16 cellular contexts compared by ENCODE assay signal in genomic region chr13:109945206-109945960, GRCh38.
A peak's percentile ranks its signal among the peaks of the same experiment; 100 is the strongest.
DNase-seq lines count a peak whose midpoint lies in the region; ATAC-seq, FAIRE-seq and TF ChIP-seq lines count a peak whose summit lies in the region.
"Had no signal": no experiment of that assay in that cellular context is flagged by ENCODE, and none has a peak within 500 bp of the region (broad histone marks: within the 10 kb centered on the region; RNA-seq: fewer than 3 reads in every experiment).

No MANE protein-coding gene starts in this region.

- H2AFZ ChIP-seq in astrocyte (ENCODE audit: low read depth, low read length): no peak overlapping the region

- H3K27me3 ChIP-seq in astrocyte (ENCODE audit: insufficient read depth, low read length) (no peaks in the 10 kb centered on the region), foreskin keratinocyte (no peaks in the 10 kb centered on the region)
- H3K27me3 ChIP-seq: Peyer's patch had no signal

- H3K27me3 Mint-ChIP-seq in astrocyte (ENCODE audit: low read depth, unreplicated experiment): no peaks in the 10 kb centered on the region
- H3K27me3 Mint-ChIP-seq: IgD-negative memory B cell had no signal

- H3K36me3 Mint-ChIP-seq in astrocyte (ENCODE audit: low read depth, unreplicated experiment): no peaks in the 10 kb centered on the region
- H3K36me3 Mint-ChIP-seq: IgD-negative memory B cell had no signal

- no peaks in the 10 kb centered on the region for H3K36me3 ChIP-seq in astrocyte (ENCODE audit: insufficient read depth, low read length)
- H3K36me3 ChIP-seq: Peyer's patch had no signal

- TF ChIP-seq POLR2A in GM18505 (IDR thresholded peaks at IDR 0.05; ENCODE audit: borderline replicate concordance, extremely low read depth, insufficient read depth, insufficient read length): no peak

- no peak overlapping the region for H3K4me3 ChIP-seq in HFF-Myc (replicated peaks; ENCODE audit: low read depth, low read length)
- no peak overlapping the region for H3K4me3 ChIP-seq in astrocyte (ENCODE audit: insufficient read depth, low read depth, low read length)
- H3K4me3 ChIP-seq: Peyer's patch had no signal

- H3K27ac Mint-ChIP-seq in astrocyte (ENCODE audit: unreplicated experiment): no peak overlapping the region

- H3K4me2 ChIP-seq in astrocyte (ENCODE audit: low read length): no peak overlapping the region

- no peaks in the 10 kb centered on the region for H4K20me1 ChIP-seq in astrocyte (ENCODE audit: insufficient read depth, low read length)

- H3K4me1 ChIP-seq in astrocyte (ENCODE audit: insufficient read depth, low read length) (no peaks in the 10 kb centered on the region), foreskin keratinocyte (no peaks in the 10 kb centered on the region)
- H3K4me1 ChIP-seq: Peyer's patch had no signal

- H3K9me3 ChIP-seq in astrocyte (ENCODE audit: insufficient read depth, low read depth, low read length): peaks cover 3% of the 10 kb centered on the region
- H3K9me3 ChIP-seq: Peyer's patch had no signal

- H3K4me3 Mint-ChIP-seq in astrocyte (ENCODE audit: unreplicated experiment): no peak overlapping the region
- H3K4me3 Mint-ChIP-seq: IgD-negative memory B cell had no signal

- no peak overlapping the region for H3K9ac ChIP-seq in astrocyte (ENCODE audit: low read length)

- DNase-seq in A172 (ENCODE audit: low spot score) (peak; percentile 78), HFF-Myc (ENCODE audit: extremely low read depth, low read depth) (peak; percentile 78), astrocyte (ENCODE audit: low read depth) (peak; percentile 57), foreskin keratinocyte (peak; percentile 95 to 98), SK-N-DZ (ENCODE audit: low spot score) (no peak), HTR-8/SVneo (ENCODE audit: insufficient read length, low spot score) (no peak), SIG-M5 (lab: John Stamatoyannopoulos, UW) (no peak)
- DNase-seq: central memory CD4-positive, alpha-beta T cell; NCI-H1417; occipital lobe; Peyer's patch; stimulated activated CD4-positive, alpha-beta T cell treated with anti-CD3 and anti-CD28 coated beads, Interleukin-12 subunit alpha, Interleukin-12 subunit beta, amount 100 ng/mL, for 4 hours; T-helper 2 cell had no signal

- no peak overlapping the region for H3K27ac ChIP-seq in astrocyte (ENCODE audit: low read depth, low read length)
- H3K27ac ChIP-seq in foreskin keratinocyte: no peak overlapping the region
- H3K27ac ChIP-seq: Peyer's patch had no signal

- H3K4me1 Mint-ChIP-seq in astrocyte (ENCODE audit: low read depth, unreplicated experiment): peaks cover 3% of the 10 kb centered on the region
- H3K4me1 Mint-ChIP-seq: IgD-negative memory B cell had no signal

- ATAC-seq in foreskin keratinocyte: peak; percentile 98
- no peak for ATAC-seq in GM18505 (IDR thresholded peaks at IDR 0.05; ENCODE audit: unreplicated experiment)

- H3K79me2 ChIP-seq in astrocyte (ENCODE audit: insufficient read depth, low read length): no peaks in the 10 kb centered on the region

- FAIRE-seq in astrocyte (lab: Jason Lieb, UNC) (peak; percentile 50), HTR-8/SVneo (lab: Jason Lieb, UNC) (no peak)
- FAIRE-seq: A204.1 had no signal

- no peak for TF ChIP-seq CTCF in HFF-Myc (IDR thresholded peaks at IDR 0.05; ENCODE audit: low read depth, low read length, missing control alignments)
- no peak for TF ChIP-seq CTCF in astrocyte (IDR thresholded peaks at IDR 0.05; ENCODE audit: insufficient read depth, low read depth, low read length)
- TF ChIP-seq CTCF in foreskin keratinocyte (conservative IDR thresholded peaks at IDR 0.05): no peak

- peaks cover 7% of the 10 kb centered on the region for H3K9me3 Mint-ChIP-seq in astrocyte (ENCODE audit: unreplicated experiment)

Comparison
In these comparisons a context has a peak if more than half of its experiments do, and no peak if none do; other contexts are left out.
1. DNase-seq: peak in A172 (single experiment), HFF-Myc (single experiment), astrocyte (single experiment) and foreskin keratinocyte (2 of 2); none in SK-N-DZ (single experiment), HTR-8/SVneo (single experiment) and SIG-M5 (single experiment).